ENCODE assay signal across 41 cellular contexts in the genomic region with DNA sequence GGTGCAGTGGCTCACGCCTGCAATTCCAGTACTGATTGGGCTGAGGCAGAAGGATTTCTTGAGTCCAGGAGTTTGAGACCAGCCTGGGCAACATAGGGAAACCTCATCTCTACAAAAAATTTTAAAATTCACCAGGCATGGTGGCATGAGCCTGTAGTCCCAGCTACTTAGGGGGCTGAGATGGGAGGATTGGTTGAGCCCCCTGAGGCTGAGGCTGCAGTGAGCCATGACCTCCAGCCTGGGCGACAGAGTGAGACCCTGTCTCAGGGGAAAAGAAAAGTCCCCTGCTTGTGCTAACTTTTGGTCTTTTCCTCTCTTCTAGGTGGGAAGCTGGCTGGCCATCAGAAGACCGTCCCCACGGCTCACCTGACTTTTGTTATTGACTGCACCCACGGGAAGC. TPM values are rescaled to one million over a fixed set of nuclear protein-coding genes. Genes with fewer than 3 reads are reported as not detected.
"Had no signal": no experiment of that assay in that cellular context is flagged by ENCODE, and none has a peak within 500 bp of the region (broad histone marks: within the 10 kb centered on the region; RNA-seq: fewer than 3 reads in every experiment).

No MANE protein-coding gene starts in this region.

- H3K9me3 Mint-ChIP-seq: activated CD4-positive, alpha-beta memory T cell treated with anti-CD3 and anti-CD28 coated beads for 36 hours; activated CD4-positive, alpha-beta T cell treated with anti-CD3 and anti-CD28 coated beads, Interleukin-2, amount 10 ng/mL, durations not matched to agents 24 days and 14 days; activated naive CD4-positive, alpha-beta T cell treated with anti-CD3 and anti-CD28 coated beads for 36 hours; activated naive CD8-positive, alpha-beta T cell treated with anti-CD3 and anti-CD28 coated beads for 36 hours; activated T-helper 1 cell treated with anti-CD3 and anti-CD28 coated beads, Interleukin-12 subunit alpha, Interleukin-12 subunit beta, Interleukin-2, Interleukin-4 antibody, amounts not matched to agents 30 ng/mL and 10 ng/mL and 1 ng/mL, durations not matched to agents 14 hours and 24 hours and 36 hours; effector memory CD8-positive, alpha-beta T cell; naive thymus-derived CD8-positive, alpha-beta T cell; neural crest cell; stimulated activated memory B cell treated with anti-CD40 and anti-IgM and Interleukin-4, amounts not matched to agents 10 μg/mL and 1 μg/mL and 100 μg/mL, for 72 hours; T-helper 1 cell treated with Interleukin-12 subunit alpha and Interleukin-12 subunit beta and Interleukin-4 antibody, amounts not matched to agents 30 μg/mL and 1 μg/mL, for 36 hours had no signal

- H3K27ac ChIP-seq: adrenal gland, ascending aorta, cardiac muscle cell, coronary artery, gastroesophageal sphincter, parathyroid adenoma, psoas muscle, suprapubic skin, tibial artery, upper lobe of right lung, WERI-Rb-1 had no signal

- DNase-seq: activated CD4-positive, alpha-beta memory T cell treated with anti-CD3 and anti-CD28 coated beads for 36 hours; activated CD4-positive, alpha-beta T cell treated with anti-CD3 and anti-CD28 coated beads, Interleukin-2, amount 10 ng/mL, durations not matched to agents 24 days and 14 days; activated CD4-positive, CD25-positive, alpha-beta regulatory T cell treated with anti-CD3 and anti-CD28 coated beads, Interleukin-2, amount 50 U/mL, for 72 hours; activated CD8-positive, alpha-beta memory T cell treated with anti-CD3 and anti-CD28 coated beads, Interleukin-2, amount 50 U/mL, for 4 hours; activated effector memory CD4-positive, alpha-beta T cell treated with anti-CD3 and anti-CD28 coated beads, Interleukin-2, amount 50 U/mL, for 16 hours; activated naive CD4-positive, alpha-beta T cell treated with anti-CD3 and anti-CD28 coated beads for 36 hours; activated naive CD8-positive, alpha-beta T cell treated with anti-CD3 and anti-CD28 coated beads for 36 hours; activated T-cell treated with anti-CD3 and anti-CD28 coated beads, Interleukin-2, amount 50 U/mL, for 1 hour; cerebellar nuclear complex; effector memory CD8-positive, alpha-beta T cell; hippocampal formation; left colon; midbrain; naive thymus-derived CD8-positive, alpha-beta T cell; occipital lobe; stimulated activated CD4-positive, alpha-beta T cell treated with anti-CD3 and anti-CD28 coated beads, Interleukin-1b, Interleukin-23, amount 100 ng/mL, for 48 hours; stimulated activated CD4-positive, alpha-beta T cell treated with anti-CD3 and anti-CD28 coated beads, Interleukin-4, amount 100 ng/mL, for 4 hours; stimulated activated CD8-positive, alpha-beta memory T cell treated with anti-CD3 and anti-CD28 coated beads, Interleukin-4, amount 100 ng/mL, for 48 hours; T1000; tibial artery; upper lobe of right lung; WERI-Rb-1 had no signal

- ATAC-seq: effector memory CD8-positive, alpha-beta T cell; gastroesophageal sphincter; left colon; naive thymus-derived CD8-positive, alpha-beta T cell; psoas muscle; stimulated activated memory B cell treated with anti-CD40 and anti-IgM and Interleukin-4, amounts not matched to agents 10 μg/mL and 1 μg/mL and 100 μg/mL, for 72 hours; upper lobe of right lung had no signal

- H3K36me3 Mint-ChIP-seq: activated CD4-positive, alpha-beta memory T cell treated with anti-CD3 and anti-CD28 coated beads for 36 hours; activated naive CD8-positive, alpha-beta T cell treated with anti-CD3 and anti-CD28 coated beads for 36 hours; brain; naive thymus-derived CD8-positive, alpha-beta T cell; stimulated activated memory B cell treated with anti-CD40 and anti-IgM and Interleukin-4, amounts not matched to agents 10 μg/mL and 1 μg/mL and 100 μg/mL, for 72 hours had no signal

- H3K27me3 Mint-ChIP-seq: activated CD4-positive, alpha-beta T cell treated with anti-CD3 and anti-CD28 coated beads, Interleukin-2, amount 10 ng/mL, durations not matched to agents 24 days and 14 days; activated naive CD8-positive, alpha-beta T cell treated with anti-CD3 and anti-CD28 coated beads for 36 hours; stimulated activated memory B cell treated with anti-CD40 and anti-IgM and Interleukin-4, amounts not matched to agents 10 μg/mL and 1 μg/mL and 100 μg/mL, for 72 hours had no signal

- H3K4me3 ChIP-seq: adrenal gland, ascending aorta, cardiac muscle cell, coronary artery, gastroesophageal sphincter, psoas muscle, smooth muscle cell, suprapubic skin, tibial artery, upper lobe of right lung had no signal

- H3K4me3 Mint-ChIP-seq: activated CD4-positive, alpha-beta memory T cell treated with anti-CD3 and anti-CD28 coated beads for 36 hours; activated CD4-positive, alpha-beta T cell treated with anti-CD3 and anti-CD28 coated beads, Interleukin-2, amount 10 ng/mL, durations not matched to agents 24 days and 14 days; activated naive CD4-positive, alpha-beta T cell treated with anti-CD3 and anti-CD28 coated beads for 36 hours; activated naive CD8-positive, alpha-beta T cell treated with anti-CD3 and anti-CD28 coated beads for 36 hours; activated T-helper 1 cell treated with anti-CD3 and anti-CD28 coated beads, Interleukin-12 subunit alpha, Interleukin-12 subunit beta, Interleukin-2, Interleukin-4 antibody, amounts not matched to agents 30 ng/mL and 10 ng/mL and 1 ng/mL, durations not matched to agents 14 hours and 24 hours and 36 hours; brain; effector memory CD8-positive, alpha-beta T cell; naive thymus-derived CD8-positive, alpha-beta T cell; neural crest cell; stimulated activated memory B cell treated with anti-CD40 and anti-IgM and Interleukin-4, amounts not matched to agents 10 μg/mL and 1 μg/mL and 100 μg/mL, for 72 hours; T-helper 1 cell treated with Interleukin-12 subunit alpha and Interleukin-12 subunit beta and Interleukin-4 antibody, amounts not matched to agents 30 μg/mL and 1 μg/mL, for 36 hours had no signal

- H3K4me1 Mint-ChIP-seq: brain, neural crest cell had no signal

- H3K27me3 ChIP-seq: adrenal gland, ascending aorta, cardiac muscle cell, gastroesophageal sphincter, suprapubic skin, tibial artery, upper lobe of right lung had no signal

- H3K27ac Mint-ChIP-seq: activated CD4-positive, alpha-beta memory T cell treated with anti-CD3 and anti-CD28 coated beads for 36 hours; activated CD4-positive, alpha-beta T cell treated with anti-CD3 and anti-CD28 coated beads, Interleukin-2, amount 10 ng/mL, durations not matched to agents 24 days and 14 days; activated naive CD4-positive, alpha-beta T cell treated with anti-CD3 and anti-CD28 coated beads for 36 hours; activated naive CD8-positive, alpha-beta T cell treated with anti-CD3 and anti-CD28 coated beads for 36 hours; effector memory CD8-positive, alpha-beta T cell; T-helper 1 cell treated with Interleukin-12 subunit alpha and Interleukin-12 subunit beta and Interleukin-4 antibody, amounts not matched to agents 30 μg/mL and 1 μg/mL, for 36 hours had no signal

RNA-seq across cellular contexts. Expression of a gene that starts 1.6 kb away (rescaled TPM):
- total RNA-seq: activated CD4-positive, alpha-beta memory T cell treated with anti-CD3 and anti-CD28 coated beads for 36 hours; activated CD4-positive, alpha-beta T cell treated with anti-CD3 and anti-CD28 coated beads, Interleukin-2, amount 10 ng/mL, durations not matched to agents 24 days and 14 days; activated CD8-positive, alpha-beta memory T cell treated with anti-CD3 and anti-CD28 coated beads for 36 hours; activated naive CD4-positive, alpha-beta T cell treated with anti-CD3 and anti-CD28 coated beads for 36 hours; activated naive CD8-positive, alpha-beta T cell treated with anti-CD3 and anti-CD28 coated beads for 36 hours; activated T-helper 1 cell treated with anti-CD3 and anti-CD28 coated beads, Interleukin-12 subunit alpha, Interleukin-12 subunit beta, Interleukin-2, Interleukin-4 antibody, amounts not matched to agents 30 ng/mL and 10 ng/mL and 1 ng/mL, durations not matched to agents 14 hours and 24 hours and 36 hours; adrenal gland; ascending aorta; endothelial cell of umbilical vein; fibroblast of lung; fibroblast of villous mesenchyme; gastroesophageal sphincter; left colon; lower leg skin; naive thymus-derived CD8-positive, alpha-beta T cell; neural crest cell; smooth muscle cell; suprapubic skin; upper lobe of right lung had no signal

RNA-seq across cellular contexts. Expression of a gene that starts 12.2 kb away (rescaled TPM):
- total RNA-seq: activated CD4-positive, alpha-beta memory T cell treated with anti-CD3 and anti-CD28 coated beads for 36 hours; activated CD4-positive, alpha-beta T cell treated with anti-CD3 and anti-CD28 coated beads, Interleukin-2, amount 10 ng/mL, durations not matched to agents 24 days and 14 days; activated CD8-positive, alpha-beta memory T cell treated with anti-CD3 and anti-CD28 coated beads for 36 hours; activated naive CD4-positive, alpha-beta T cell treated with anti-CD3 and anti-CD28 coated beads for 36 hours; activated naive CD8-positive, alpha-beta T cell treated with anti-CD3 and anti-CD28 coated beads for 36 hours; activated T-helper 1 cell treated with anti-CD3 and anti-CD28 coated beads, Interleukin-12 subunit alpha, Interleukin-12 subunit beta, Interleukin-2, Interleukin-4 antibody, amounts not matched to agents 30 ng/mL and 10 ng/mL and 1 ng/mL, durations not matched to agents 14 hours and 24 hours and 36 hours; endothelial cell of umbilical vein; naive thymus-derived CD8-positive, alpha-beta T cell; neural crest cell; occipital lobe had no signal

RNA-seq across cellular contexts. Expression of a gene that starts 16.2 kb away (rescaled TPM):
- total RNA-seq: activated CD4-positive, alpha-beta memory T cell treated with anti-CD3 and anti-CD28 coated beads for 36 hours; activated CD4-positive, alpha-beta T cell treated with anti-CD3 and anti-CD28 coated beads, Interleukin-2, amount 10 ng/mL, durations not matched to agents 24 days and 14 days; activated CD8-positive, alpha-beta memory T cell treated with anti-CD3 and anti-CD28 coated beads for 36 hours; activated naive CD4-positive, alpha-beta T cell treated with anti-CD3 and anti-CD28 coated beads for 36 hours; activated naive CD8-positive, alpha-beta T cell treated with anti-CD3 and anti-CD28 coated beads for 36 hours; activated T-helper 1 cell treated with anti-CD3 and anti-CD28 coated beads, Interleukin-12 subunit alpha, Interleukin-12 subunit beta, Interleukin-2, Interleukin-4 antibody, amounts not matched to agents 30 ng/mL and 10 ng/mL and 1 ng/mL, durations not matched to agents 14 hours and 24 hours and 36 hours; ascending aorta; endothelial cell of umbilical vein; fibroblast of villous mesenchyme; naive thymus-derived CD8-positive, alpha-beta T cell; neural crest cell; occipital lobe; smooth muscle cell; upper lobe of right lung had no signal

RNA-seq across cellular contexts. Expression of a gene that starts 38.0 kb away (rescaled TPM):
- total RNA-seq: activated CD4-positive, alpha-beta memory T cell treated with anti-CD3 and anti-CD28 coated beads for 36 hours; activated CD4-positive, alpha-beta T cell treated with anti-CD3 and anti-CD28 coated beads, Interleukin-2, amount 10 ng/mL, durations not matched to agents 24 days and 14 days; activated CD8-positive, alpha-beta memory T cell treated with anti-CD3 and anti-CD28 coated beads for 36 hours; activated naive CD4-positive, alpha-beta T cell treated with anti-CD3 and anti-CD28 coated beads for 36 hours; activated naive CD8-positive, alpha-beta T cell treated with anti-CD3 and anti-CD28 coated beads for 36 hours; activated T-helper 1 cell treated with anti-CD3 and anti-CD28 coated beads, Interleukin-12 subunit alpha, Interleukin-12 subunit beta, Interleukin-2, Interleukin-4 antibody, amounts not matched to agents 30 ng/mL and 10 ng/mL and 1 ng/mL, durations not matched to agents 14 hours and 24 hours and 36 hours; ascending aorta; endothelial cell of umbilical vein; naive thymus-derived CD8-positive, alpha-beta T cell had no signal
